ENCODE assay signal across 8 cellular contexts in genomic region chr3:160398820-160399346, GRCh38. TPM values are rescaled to one million over a fixed set of nuclear protein-coding genes. Genes with fewer than 3 reads are reported as not detected.
DNase-seq lines count a peak whose midpoint lies in the region; ATAC-seq, FAIRE-seq and TF ChIP-seq lines count a peak whose summit lies in the region.

TSS of gene IFT80 (minus strand) at chr3:160399225. CDS start at chr3:160384600, 14,625 bp downstream.

- peak within 1 kb of the TSS; percentile 43 to 80 for H3K9ac ChIP-seq in kidney (ENCODE audit: low read length in 2 of 2)

- no peaks in the 10 kb centered on the region for H3K9me3 Mint-ChIP-seq in chondrocyte (ENCODE audit: low read depth)

- H3K36me3 Mint-ChIP-seq in chondrocyte (ENCODE audit: low read depth) = no peaks in the 10 kb centered on the region

- H3K27ac ChIP-seq in kidney (ENCODE audit: low read depth in 2 of 2, low read length in 2 of 2) = peak within 1 kb of the TSS; percentile 85 to 88

- FAIRE-seq in kidney (lab: Jason Lieb, UNC) = peak; percentile 82

- no peaks in the 10 kb centered on the region for H3K9me3 ChIP-seq in kidney (ENCODE audit: control insufficient read depth in 1 of 2, low read length in 2 of 2)

- H3K27me3 Mint-ChIP-seq in chondrocyte (ENCODE audit: low read depth) = no peaks in the 10 kb centered on the region

- TF ChIP-seq CTCF in AG09319 (IDR thresholded peaks at IDR 0.05; ENCODE audit: low read depth, low read length) (no peak), chondrocyte (IDR thresholded peaks at IDR 0.05) (peak; percentile 27), kidney (IDR thresholded peaks at IDR 0.05; ENCODE audit: borderline replicate concordance, extremely low read depth, insufficient read depth) (no peak)

- H3K4me3 ChIP-seq in kidney (ENCODE audit: low read length in 2 of 2) = peak within 1 kb of the TSS; percentile 92 to 99

- H3K4me1 ChIP-seq in kidney (ENCODE audit: control insufficient read depth in 1 of 2, insufficient read depth in 1 of 2, low read depth in 1 of 2, low read length in 2 of 2) = peaks cover 0 to 6% of the 10 kb centered on the region in 2 donors

- H3K36me3 ChIP-seq in kidney (ENCODE audit: control insufficient read depth in 1 of 2, insufficient read depth in 2 of 2, low read length in 2 of 2) = no peaks in the 10 kb centered on the region

- H3K27ac Mint-ChIP-seq in chondrocyte (ENCODE audit: unreplicated experiment) = peak within 1 kb of the TSS; percentile 98

- intact Hi-C loops in kidney (cut with DNase I) = no loop called here

- peaks cover 44% of the 10 kb centered on the region for H3K4me1 Mint-ChIP-seq in chondrocyte (ENCODE audit: low read depth)

- peak; percentile 92 for DNase-seq in AG09319 (ENCODE audit: extremely low read depth, low read depth)
- peak; percentile 75 for DNase-seq in GM19238 (ENCODE audit: insufficient read length, low spot score)
- peak; percentile 97 for DNase-seq in NCI-H510A treated with DMSO at 0.1 percent for 48 hours (lab: John Stamatoyannopoulos, UW)
- DNase-seq in activated CD4-positive, alpha-beta T cell treated with anti-CD3 and anti-CD28 coated beads for 24 hours (ENCODE audit: low read depth in 2 of 2) = peak; percentile 88 to 91
- peak; percentile 96 for DNase-seq in chondrocyte (ENCODE audit: low spot score)
- peak; percentile 98 for DNase-seq in kidney
- DNase-seq in stimulated activated CD4-positive, alpha-beta T cell treated with anti-CD3 and anti-CD28 coated beads, Interleukin-15, amount 100 ng/mL, for 24 hours = peak; percentile 96

- peak within 1 kb of the TSS; percentile 88 for H3K4me3 Mint-ChIP-seq in chondrocyte (ENCODE audit: unreplicated experiment)

- ATAC-seq in HG03439 (IDR thresholded peaks at IDR 0.05; ENCODE audit: unreplicated experiment) = peak; percentile 94

RNA-seq across cellular contexts. Expression of gene IFT80, which starts in this region (rescaled TPM):
- total RNA-seq in chondrocyte = 22.6 to 39.1 TPM (median 23.9 TPM) in 3 replicates
- 36.6 TPM for total RNA-seq in kidney
- 17.5 TPM for polyA plus RNA-seq in kidney (ENCODE audit: insufficient read depth, low read depth, low replicate concordance)

Comparison
In these comparisons a context has a peak if more than half of its experiments do, and no peak if none do; other contexts are left out.
1. Peak in every context shown above with its lines: DNase-seq, ATAC-seq, H3K4me3 ChIP-seq and H3K27ac ChIP-seq.